ENCODE assay signal across 8 cellular contexts in genomic region chr3:150721285-150722130, GRCh38.
DNase-seq lines count a peak whose midpoint lies in the region; ATAC-seq lines count a peak whose summit lies in the region.

No MANE protein-coding gene starts in this region.

- no peaks in the 10 kb centered on the region for H3K36me3 Mint-ChIP-seq in stimulated activated effector memory CD8-positive, alpha-beta T cell treated with anti-CD3 and anti-CD28 coated beads, Interleukin-12 subunit alpha, Interleukin-12 subunit beta, amount 100 ng/mL, for 72 hours

- no peaks in the 10 kb centered on the region for H3K9me3 Mint-ChIP-seq in stimulated activated effector memory CD8-positive, alpha-beta T cell treated with anti-CD3 and anti-CD28 coated beads, Interleukin-12 subunit alpha, Interleukin-12 subunit beta, amount 100 ng/mL, for 72 hours

- no peak overlapping the region for H3K4me3 Mint-ChIP-seq in stimulated activated effector memory CD8-positive, alpha-beta T cell treated with anti-CD3 and anti-CD28 coated beads, Interleukin-12 subunit alpha, Interleukin-12 subunit beta, amount 100 ng/mL, for 72 hours

- H3K27ac Mint-ChIP-seq in stimulated activated effector memory CD8-positive, alpha-beta T cell treated with anti-CD3 and anti-CD28 coated beads, Interleukin-12 subunit alpha, Interleukin-12 subunit beta, amount 100 ng/mL, for 72 hours, result no peak overlapping the region

- peak; percentile 66 for DNase-seq in COR-L47 (lab: John Stamatoyannopoulos, UW)
- DNase-seq in NCI-H526 (lab: John Stamatoyannopoulos, UW), result peak; percentile 75 to 87
- DNase-seq in astrocyte of the hippocampus (ENCODE audit: low read depth, low spot score), result peak; percentile 75
- peak; percentile 83 for DNase-seq in iPS-NIHi11 (ENCODE audit: low spot score)
- DNase-seq in stimulated activated effector memory CD8-positive, alpha-beta T cell treated with anti-CD3 and anti-CD28 coated beads, Interleukin-12 subunit alpha, Interleukin-12 subunit beta, amount 100 ng/mL, for 72 hours (ENCODE audit: low spot score in 2 of 2), result no peak

- peaks cover 16% of the 10 kb centered on the region for H3K4me1 Mint-ChIP-seq in stimulated activated effector memory CD8-positive, alpha-beta T cell treated with anti-CD3 and anti-CD28 coated beads, Interleukin-12 subunit alpha, Interleukin-12 subunit beta, amount 100 ng/mL, for 72 hours

- ATAC-seq in GM19351 (IDR thresholded peaks at IDR 0.05; ENCODE audit: unreplicated experiment) (peak; percentile 74), HG03565 (IDR thresholded peaks at IDR 0.05; ENCODE audit: unreplicated experiment) (peak; percentile 83), HG03025 (IDR thresholded peaks at IDR 0.05; ENCODE audit: low FRiP score, unreplicated experiment) (no peak)
- peak; percentile 74 for ATAC-seq in stimulated activated effector memory CD8-positive, alpha-beta T cell treated with anti-CD3 and anti-CD28 coated beads, Interleukin-12 subunit alpha, Interleukin-12 subunit beta, amount 100 ng/mL, for 72 hours

Comparison
In these comparisons a context has a peak if more than half of its experiments do, and no peak if none do; other contexts are left out.
1. DNase-seq: peak in COR-L47 (single experiment), NCI-H526 (2 of 2), astrocyte of the hippocampus (single experiment) and iPS-NIHi11 (single experiment); none in stimulated activated effector memory CD8-positive, alpha-beta T cell treated with anti-CD3 and anti-CD28 coated beads, Interleukin-12 subunit alpha, Interleukin-12 subunit beta, amount 100 ng/mL, for 72 hours (0 of 2).